ENCODE assay signal across 28 cellular contexts in genomic region chr12:75891072-75891471, GRCh38.
A peak's percentile ranks its signal among the peaks of the same experiment; 100 is the strongest.
DNase-seq lines count a peak whose midpoint lies in the region; ATAC-seq and TF ChIP-seq lines count a peak whose summit lies in the region.
"Had no signal": no experiment of that assay in that cellular context is flagged by ENCODE, and none has a peak within 500 bp of the region (broad histone marks: within the 10 kb centered on the region; RNA-seq: fewer than 3 reads in every experiment).

No MANE protein-coding gene starts in this region.

- H3K36me3 ChIP-seq in mammary epithelial cell (ENCODE audit: insufficient read depth, low read length), result no peaks in the 10 kb centered on the region
- H3K36me3 ChIP-seq in breast epithelium, result no peaks in the 10 kb centered on the region
- H3K36me3 ChIP-seq in PC-9 (ENCODE audit: low read depth), result no peaks in the 10 kb centered on the region
- no peaks in the 10 kb centered on the region for H3K36me3 ChIP-seq in mesendoderm (ENCODE audit: control insufficient read depth, insufficient read depth, low read length)
- no peaks in the 10 kb centered on the region for H3K36me3 ChIP-seq in thyroid gland
- H3K36me3 ChIP-seq in OCI-LY7 (ENCODE audit: insufficient read depth, low read length), result no peaks in the 10 kb centered on the region
- H3K36me3 ChIP-seq: adrenal gland, esophagus squamous epithelium, HAP-1, heart left ventricle, left ventricle myocardium inferior, Peyer's patch had no signal

- H2BK120ac ChIP-seq in mesendoderm (ENCODE audit: low read depth, low read length), result peak overlapping the region; percentile 61

- H4K20me1 ChIP-seq in mammary epithelial cell (ENCODE audit: insufficient read depth, low read length) (no peaks in the 10 kb centered on the region), PC-9 (ENCODE audit: insufficient read depth) (no peaks in the 10 kb centered on the region), OCI-LY7 (ENCODE audit: insufficient read depth, low read length) (no peaks in the 10 kb centered on the region)

- H3K4ac ChIP-seq in mesendoderm (ENCODE audit: low read depth, low read length), result no peak overlapping the region

- TF ChIP-seq POLR2A in breast epithelium (IDR thresholded peaks at IDR 0.05) (no peak), thyroid gland (IDR thresholded peaks at IDR 0.05) (no peak)

- CTCF ChIA-PET in mammary epithelial cell (lab: Charles Lee; ENCODE audit: low non-redundant PET) (no interaction called here), PC-9 (lab: Charles Lee) (interaction anchor here (0.5 to 0.7 kb wide), 2 partner anchors 232 to 500 kb away, joined by 4 to 7 read pairs; partner anchors contain the start of gene GLIPR1L2), OCI-LY7 (lab: Charles Lee; ENCODE audit: unreplicated experiment) (no interaction called here)

- H3K9me3 ChIP-seq in mammary epithelial cell (replicated peaks; ENCODE audit: insufficient read depth, low read length), result no peaks in the 10 kb centered on the region
- H3K9me3 ChIP-seq in breast epithelium, result no peaks in the 10 kb centered on the region
- peaks cover 7% of the 10 kb centered on the region; the same call in 1 of the 2 replicates for H3K9me3 ChIP-seq in PC-9 (ENCODE audit: insufficient read depth, low read depth)
- no peaks in the 10 kb centered on the region for H3K9me3 ChIP-seq in thyroid gland
- no peaks in the 10 kb centered on the region for H3K9me3 ChIP-seq in OCI-LY7 (ENCODE audit: low read length)
- H3K9me3 ChIP-seq: adrenal gland, esophagus squamous epithelium, HAP-1, heart left ventricle, left ventricle myocardium inferior, Peyer's patch, testis had no signal

- in situ Hi-C loops in mammary epithelial cell (cut with MboI; ENCODE audit: low sequenced_read_pairs in 2 of 2), result no loop called here

- H3K4me2 ChIP-seq in mammary epithelial cell (ENCODE audit: insufficient read depth, low read depth, low read length) (no peak overlapping the region), PC-9 (peak overlapping the region; percentile 54), mesendoderm (ENCODE audit: low read length) (no peak overlapping the region), OCI-LY7 (ENCODE audit: low read length) (no peak overlapping the region)

- H3K9ac ChIP-seq in mammary epithelial cell (ENCODE audit: insufficient read depth, low read length) (no peak overlapping the region), mesendoderm (ENCODE audit: low read length) (no peak overlapping the region)

- 55% methylated on average over 2 of the region's 3 CpGs for WGBS in mammary epithelial cell (ENCODE audit: low coverage, missing lambda C conversion rate)
- WGBS in mesendoderm (ENCODE audit: extremely low coverage, insufficient coverage, low lambda C conversion rate), result no CpG with 5 or more reads among the region's 3 CpGs
- WGBS in thyroid gland, 2 donors, result 69 to 73% methylated on average over 3 of the region's 3 CpGs

- no peak for ATAC-seq in HG02588 (IDR thresholded peaks at IDR 0.05; ENCODE audit: unreplicated experiment)
- ATAC-seq: activated T-helper 17 cell treated with anti-CD3 and anti-CD28 coated beads, Interleukin-2, amount 50 U/mL, for 72 hours; CD8-positive, alpha-beta T cell; foreskin keratinocyte; heart left ventricle; naive thymus-derived CD4-positive, alpha-beta T cell; stimulated activated memory B cell treated with anti-CD40 and anti-IgM and Interleukin-4, amounts not matched to agents 10 μg/mL and 1 μg/mL and 100 μg/mL, for 72 hours had no signal

- H3K18ac ChIP-seq in mesendoderm (ENCODE audit: low read length), result peak overlapping the region; percentile 31

- no peak overlapping the region for H4K8ac ChIP-seq in mesendoderm (ENCODE audit: low read depth, low read length)

- no peaks in the 10 kb centered on the region for H3K27me3 ChIP-seq in mammary epithelial cell (ENCODE audit: insufficient read depth, low read length)
- no peaks in the 10 kb centered on the region for H3K27me3 ChIP-seq in breast epithelium
- H3K27me3 ChIP-seq in PC-9 (ENCODE audit: insufficient read depth, low read depth), result no peaks in the 10 kb centered on the region
- no peaks in the 10 kb centered on the region for H3K27me3 ChIP-seq in mesendoderm (ENCODE audit: insufficient read depth, low read length, poor library complexity)
- no peaks in the 10 kb centered on the region for H3K27me3 ChIP-seq in thyroid gland
- H3K27me3 ChIP-seq: adrenal gland, esophagus squamous epithelium, foreskin keratinocyte, heart left ventricle, Peyer's patch, testis had no signal

- no peaks in the 10 kb centered on the region for H3K79me1 ChIP-seq in mesendoderm (ENCODE audit: low read length)

- BruUV-seq in mammary epithelial cell (replicated peaks; lab: Mats Ljungman, UMichigan), result no TSS peak
- BruUV-seq in PC-9 (replicated peaks; lab: Mats Ljungman, UMichigan), result no TSS peak
- BruUV-seq in OCI-LY7 (replicated peaks; lab: Mats Ljungman, UMichigan), result no TSS peak

- intact Hi-C loops in mammary epithelial cell (cut with micrococcal nuclease) (no loop called here), breast epithelium (cut with DNase I; ENCODE audit: low total_unique reads) (no loop called here), PC-9 (cut with micrococcal nuclease; ENCODE audit: unreplicated experiment) (loop anchor here (1.0 to 10.0 kb wide), 6 partner anchors 44 to 166 kb away; no protein-coding TSS in a partner anchor), thyroid gland (cut with DNase I) (no loop called here), OCI-LY7 (cut with micrococcal nuclease; ENCODE audit: unreplicated experiment) (no loop called here)

- H3K4me3 ChIP-seq in mammary epithelial cell (replicated peaks in 1 of 3; ENCODE audit: insufficient read depth in 1 of 3, low read depth in 2 of 3, low read length in 3 of 3) (no peak overlapping the region), breast epithelium (no peak overlapping the region), PC-9 (no peak overlapping the region), mesendoderm (ENCODE audit: low read length) (no peak overlapping the region), thyroid gland (replicated peaks in 1 of 3) (no peak overlapping the region), OCI-LY7 (ENCODE audit: low read depth, low read length, poor library complexity, severe bottlenecking) (no peak overlapping the region)
- H3K4me3 ChIP-seq: adrenal gland, esophagus squamous epithelium, HAP-1, heart left ventricle, left ventricle myocardium inferior, Peyer's patch, testis had no signal

- H2AFZ ChIP-seq in mammary epithelial cell (ENCODE audit: low read depth, low read length), result peak overlapping the region; percentile 4
- peak overlapping the region; percentile 71 for H2AFZ ChIP-seq in PC-9
- no peak overlapping the region for H2AFZ ChIP-seq in OCI-LY7 (ENCODE audit: low read length)

- no peak overlapping the region for H2BK5ac ChIP-seq in mesendoderm (ENCODE audit: low read length)

- no peak for DNase-seq in mammary epithelial cell
- DNase-seq in breast epithelium (ENCODE audit: low spot score in 2 of 2), result no peak
- DNase-seq in PC-9, result peak; percentile 66 to 68
- DNase-seq in mesendoderm, result no peak
- DNase-seq in thyroid gland, result peak; percentile 39 to 40
- DNase-seq in OCI-LY7 (ENCODE audit: low spot score), result no peak
- DNase-seq in NCI-H446 treated with DMSO at 0.1 percent for 48 hours (lab: John Stamatoyannopoulos, UW), result no peak
- DNase-seq: activated CD4-positive, alpha-beta T cell treated with anti-CD3 and anti-CD28 coated beads for 48 hours; activated naive CD4-positive, alpha-beta T cell treated with anti-CD3 and anti-CD28 coated beads, Interleukin-2, amount 10 ng/mL, durations not matched to agents 7 days and 5 days; adrenal gland; CD8-positive, alpha-beta T cell; cerebellar nuclear complex; esophagus squamous epithelium; foreskin keratinocyte; GDM1; heart left ventricle; left ventricle myocardium inferior; naive thymus-derived CD4-positive, alpha-beta T cell; NCI-H524 treated with DMSO at 0.1 percent for 48 hours; NK-92 treated with Interleukin-12 subunit alpha and Interleukin-12 subunit beta, amount 100 ng/mL, for 24 hours; Peyer's patch; SHP77; stimulated activated CD4-positive, alpha-beta T cell treated with anti-CD3 and anti-CD28 coated beads, Interleukin-15, amount 100 ng/mL, for 24 hours; testis had no signal

- peak overlapping the region; percentile 46 for H2BK15ac ChIP-seq in mesendoderm (replicated peaks; ENCODE audit: low read depth)

- no peak overlapping the region for H3K27ac ChIP-seq in mammary epithelial cell (ENCODE audit: insufficient read depth, low read depth, low read length)
- H3K27ac ChIP-seq in breast epithelium, result peak overlapping the region in 1 of 2 donors; percentile 41
- H3K27ac ChIP-seq in PC-9, result peak overlapping the region; percentile 73
- no peak overlapping the region for H3K27ac ChIP-seq in mesendoderm (ENCODE audit: low read depth, low read length)
- H3K27ac ChIP-seq in thyroid gland, result no peak overlapping the region
- H3K27ac ChIP-seq in OCI-LY7 (ENCODE audit: low read depth, low read length, poor library complexity, severe bottlenecking), result no peak overlapping the region
- H3K27ac ChIP-seq: adrenal gland, esophagus squamous epithelium, foreskin keratinocyte, heart left ventricle, left ventricle myocardium inferior, Peyer's patch, testis had no signal

- H3K9me2 ChIP-seq in PC-9 (ENCODE audit: insufficient read depth), result no peaks in the 10 kb centered on the region
- no peaks in the 10 kb centered on the region for H3K9me2 ChIP-seq in OCI-LY7 (ENCODE audit: insufficient read depth, low read length)

- no peak overlapping the region for H3K56ac ChIP-seq in mesendoderm (ENCODE audit: low read length)

- H3K4me1 ChIP-seq in mammary epithelial cell (ENCODE audit: insufficient read depth, low read length) (peaks cover 31% of the 10 kb centered on the region), breast epithelium (no peaks in the 10 kb centered on the region), PC-9 (replicated peaks; ENCODE audit: insufficient read depth) (peaks cover 39% of the 10 kb centered on the region), mesendoderm (ENCODE audit: control insufficient read depth, low read depth, low read length) (peaks cover 6% of the 10 kb centered on the region), thyroid gland (peaks cover 4 to 25% of the 10 kb centered on the region in 2 donors), OCI-LY7 (ENCODE audit: insufficient read depth, low read length, poor library complexity, severe bottlenecking) (no peaks in the 10 kb centered on the region)
- H3K4me1 ChIP-seq: left ventricle myocardium inferior, Peyer's patch, testis had no signal

- no peak overlapping the region for H3K23ac ChIP-seq in mesendoderm (ENCODE audit: low read length)

- no peak for TF ChIP-seq CTCF in mammary epithelial cell (conservative IDR thresholded peaks at IDR 0.05 in 1 of 2, IDR thresholded peaks at IDR 0.05 in 1 of 2; ENCODE audit: extremely low read depth in 1 of 2, insufficient read depth in 1 of 2, low read depth in 1 of 2, low read length in 2 of 2)
- TF ChIP-seq CTCF in breast epithelium (IDR thresholded peaks at IDR 0.05), result no peak
- TF ChIP-seq CTCF in PC-9 (conservative IDR thresholded peaks at IDR 0.05), result no peak
- TF ChIP-seq CTCF in thyroid gland (IDR thresholded peaks at IDR 0.05), result no peak
- TF ChIP-seq CTCF in OCI-LY7 (conservative IDR thresholded peaks at IDR 0.05; ENCODE audit: low read length), result no peak

- H3K79me2 ChIP-seq in mammary epithelial cell (ENCODE audit: insufficient read depth, low read length) (no peaks in the 10 kb centered on the region), PC-9 (ENCODE audit: low read depth) (no peaks in the 10 kb centered on the region), mesendoderm (ENCODE audit: control insufficient read depth, insufficient read depth, low read length) (no peaks in the 10 kb centered on the region), OCI-LY7 (ENCODE audit: insufficient read depth, low read depth, low read length) (no peaks in the 10 kb centered on the region)

- no peak overlapping the region for H4K5ac ChIP-seq in mesendoderm (ENCODE audit: low read length)

- POLR2A ChIA-PET in PC-9 (lab: Charles Lee; ENCODE audit: unreplicated experiment), result interaction anchor here (0.6 to 0.7 kb wide), 2 partner anchors 123 to 578 kb away, joined by 5 to 6 read pairs; no protein-coding TSS in a partner anchor
- POLR2A ChIA-PET in OCI-LY7 (lab: Charles Lee), result interaction anchor here (0.5 to 1.0 kb wide), 3 partner anchors 9 to 13 kb away, joined by 3 to 4 read pairs (median 3); no protein-coding TSS in a partner anchor

- H2AK5ac ChIP-seq in mesendoderm (ENCODE audit: low read length), result no peak overlapping the region

- dilution Hi-C loops in mammary epithelial cell (cut with HindIII; ENCODE audit: low sequenced_read_pairs), result no loop called here

- peaks cover 19% of the 10 kb centered on the region for H3F3A ChIP-seq in PC-9 (ENCODE audit: insufficient read depth, low read depth)

Comparison
In these comparisons a context has a peak if more than half of its experiments do, and no peak if none do; other contexts are left out.
1. DNase-seq: peak in PC-9 (2 of 2) and thyroid gland (2 of 2); none in mammary epithelial cell (single experiment), breast epithelium (0 of 2), mesendoderm (single experiment), OCI-LY7 (single experiment) and NCI-H446 treated with DMSO at 0.1 percent for 48 hours (single experiment).